8 cellular contexts compared by ENCODE assay signal in the genomic region with DNA sequence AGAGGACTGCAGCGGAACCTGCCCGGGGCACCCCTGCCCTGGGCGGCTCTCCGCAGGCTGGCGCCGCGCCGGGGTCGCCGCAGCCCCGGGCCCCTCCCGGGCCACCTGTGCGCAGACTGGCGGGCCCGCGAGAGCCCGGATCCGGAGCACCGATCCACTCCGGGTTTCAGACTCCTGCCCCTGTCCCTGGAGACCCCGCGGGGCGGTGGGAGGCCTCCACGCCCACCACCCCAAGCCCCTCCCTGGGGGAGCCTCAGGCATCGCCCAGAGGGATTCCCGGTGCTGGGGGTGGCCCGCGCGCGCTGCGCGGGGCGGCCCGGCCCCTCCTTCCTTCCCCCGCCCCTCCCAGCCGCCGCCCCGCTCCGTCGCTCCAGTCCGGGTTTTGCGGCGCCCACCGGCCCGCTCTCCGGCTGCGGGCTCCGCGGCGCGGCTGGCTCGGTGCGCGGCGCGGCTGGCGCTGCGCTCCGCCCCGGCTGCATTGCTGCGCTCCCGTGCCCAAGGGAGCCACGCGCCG. TPM values are rescaled to one million over a fixed set of nuclear protein-coding genes. Genes with fewer than 3 reads are reported as not detected.
DNase-seq lines count a peak whose midpoint lies in the region; ATAC-seq, FAIRE-seq and TF ChIP-seq lines count a peak whose summit lies in the region.

A gene (plus strand): TSS at position 476 of the 514 bp plus-strand sequence. CDS start 192 bp downstream, outside the sequence.

- H3K9ac ChIP-seq in HUES64 (ENCODE audit: low read depth, low read length) (peak within 1 kb of the TSS; percentile 9; the same call in 1 of the 2 replicates), HepG2 (ENCODE audit: insufficient read depth, low read depth, low read length) (no peak within 1 kb of the TSS)

- TF ChIP-seq POLR2A in HepG2 (IDR thresholded peaks at IDR 0.05; ENCODE audit: insufficient read depth in 1 of 2, low read depth in 2 of 2, low read length in 2 of 2), result no peak

- no peaks in the 10 kb centered on the region for H3K9me3 Mint-ChIP-seq in MCF 10A (ENCODE audit: unreplicated experiment)

- H3K4me3 Mint-ChIP-seq in MCF 10A (ENCODE audit: unreplicated experiment), result peak within 1 kb of the TSS; percentile 61

- TF ChIP-seq CTCF in MCF 10A (IDR thresholded peaks at IDR 0.05; ENCODE audit: unreplicated experiment) (no peak), HepG2 (CRISPR knock-in tag; IDR thresholded peaks at IDR 0.05) (no peak)

- H3K4me3 ChIP-seq in HUES64 (ENCODE audit: low read length), result peak within 1 kb of the TSS; percentile 60
- peak within 1 kb of the TSS; percentile 40 to 71 (median 41); a peak in 5 of 6 replicates for H3K4me3 ChIP-seq in HepG2 (replicated peaks in 1 of 3; ENCODE audit: insufficient read depth in 1 of 3, low read depth in 2 of 3, low read length in 3 of 3)

- CTCF ChIA-PET in MCF 10A (lab: Yijun Ruan, JAX), result no interaction called here
- CTCF ChIA-PET in HepG2 (lab: Yijun Ruan, JAX; ENCODE audit: low intra/inter-chr PET ratio, low total read pairs), result no interaction called here

- TF ChIP-seq RAD21 in HepG2 (CRISPR knock-in tag; IDR thresholded peaks at IDR 0.05), result no peak

- H3K4me2 ChIP-seq in HepG2 (ENCODE audit: low read depth, low read length), result peak within 1 kb of the TSS; percentile 67

- ATAC-seq in HepG2 (peak; percentile 52), GM19395 (IDR thresholded peaks at IDR 0.05; ENCODE audit: unreplicated experiment) (no peak)

- peaks cover 79% of the 10 kb centered on the region for H3K27me3 ChIP-seq in HUES64 (ENCODE audit: insufficient read depth, low read length)
- H3K27me3 ChIP-seq in HepG2 (ENCODE audit: control insufficient read depth in 1 of 2, insufficient read depth in 2 of 2, low read length in 2 of 2), result peaks cover 12 to 59% of the 10 kb centered on the region in 2 experiments

- DNase-seq in COLO668 (lab: John Stamatoyannopoulos, UW; ENCODE audit: unreplicated experiment), result peak; percentile 67
- DNase-seq in T-helper 22 cell (ENCODE audit: low read depth), result peak; percentile 10
- peak; percentile 60 for DNase-seq in MCF 10A (ENCODE audit: unreplicated experiment)
- DNase-seq in HepG2 (ENCODE audit: low spot score), result no peak
- peak; percentile 23 for DNase-seq in stimulated activated CD8-positive, alpha-beta memory T cell treated with anti-CD3 and anti-CD28 coated beads, Interleukin-7, amount 100 ng/mL, for 24 hours (ENCODE audit: low read depth)
- no peak for DNase-seq in AG08395 (ENCODE audit: low spot score)

- H3K9me3 ChIP-seq in HUES64 (ENCODE audit: insufficient read depth, low read depth, low read length) (no peaks in the 10 kb centered on the region), HepG2 (ENCODE audit: low read length) (no peaks in the 10 kb centered on the region)

- WGBS in HUES64, result under 1% methylated on average over 65 of the region's 65 CpGs
- no CpG with 5 or more reads among the region's 65 CpGs for WGBS in HepG2 (ENCODE audit: low lambda C conversion rate)

- H3K36me3 Mint-ChIP-seq in MCF 10A (ENCODE audit: insufficient read depth, unreplicated experiment), result peaks cover 7% of the 10 kb centered on the region

- in situ Hi-C loops in HepG2 (cut with HindIII; ENCODE audit: extremely low pct_ligation_motif_present, low pct_unique_long_range_greater_than_20kb), result no loop called here

- no peak within 1 kb of the TSS for H3K27ac Mint-ChIP-seq in MCF 10A (ENCODE audit: low read depth, unreplicated experiment)

- H3K79me2 ChIP-seq in HepG2 (ENCODE audit: insufficient read depth, low read length), result no peaks in the 10 kb centered on the region

- H3K4me1 ChIP-seq in HUES64 (ENCODE audit: insufficient read depth, low read length), result peaks cover 3% of the 10 kb centered on the region; the same call in 1 of the 2 replicates
- peaks cover 11% of the 10 kb centered on the region for H3K4me1 ChIP-seq in HepG2 (ENCODE audit: insufficient read depth, low read length)

- H3K4me1 Mint-ChIP-seq in MCF 10A (ENCODE audit: insufficient read depth, unreplicated experiment), result peaks cover 6% of the 10 kb centered on the region

- no peak for FAIRE-seq in HepG2 (lab: Jason Lieb, UNC)

- no peak within 1 kb of the TSS for H3K27ac ChIP-seq in HUES64 (ENCODE audit: low read depth, low read length)
- H3K27ac ChIP-seq in HepG2 (ENCODE audit: extremely low read length, insufficient read depth, low read length), result no peak within 1 kb of the TSS

- H4K20me1 ChIP-seq in HepG2 (ENCODE audit: insufficient read depth, low read length), result peaks cover 10% of the 10 kb centered on the region; the same call in 1 of the 2 replicates

- peaks cover 69% of the 10 kb centered on the region for H3K27me3 Mint-ChIP-seq in MCF 10A (ENCODE audit: insufficient read depth, unreplicated experiment)

- H3K36me3 ChIP-seq in HUES64 (ENCODE audit: insufficient read depth, low read length), result no peaks in the 10 kb centered on the region
- H3K36me3 ChIP-seq in HepG2 (replicated peaks in 1 of 2; ENCODE audit: control insufficient read depth in 1 of 2, insufficient read depth in 2 of 2, low read length in 2 of 2), result no peaks in the 10 kb centered on the region

- no peak within 1 kb of the TSS for H2AFZ ChIP-seq in HepG2 (ENCODE audit: low read length)

- POLR2A ChIA-PET in MCF 10A (lab: Yijun Ruan, JAX) (no interaction called here), HepG2 (lab: Yijun Ruan, JAX) (no interaction called here)

- TF ChIP-seq EP300 in HepG2 (IDR thresholded peaks at IDR 0.05; ENCODE audit: low read depth in 2 of 2, low read length in 2 of 2) (no peak), HepG2 (CRISPR knock-in tag; IDR thresholded peaks at IDR 0.05; ENCODE audit: borderline replicate concordance) (no peak)

- intact Hi-C loops in MCF 10A (cut with micrococcal nuclease) (loop anchor here (10.0 kb wide), 1 partner anchor 145 kb away; no protein-coding TSS in a partner anchor), HepG2 (cut with micrococcal nuclease; ENCODE audit: unreplicated experiment) (loop anchor here (5.0 kb wide), 1 partner anchor 153 kb away; no protein-coding TSS in a partner anchor)

- BruUV-seq in MCF 10A (replicated peaks; lab: Mats Ljungman, UMichigan) (no TSS peak), HepG2 (replicated peaks; lab: Mats Ljungman, UMichigan) (no TSS peak)

TF ChIP-seq in HepG2, 621 proteins besides CTCF, POLR2A, EP300 and RAD21 (continues in another document):
- TF ChIP-seq IKZF1 (IDR thresholded peaks at IDR 0.05) (no peak), SKI (IDR thresholded peaks at IDR 0.05; ENCODE audit: partially characterized antibody) (no peak), ZNF7 (CRISPR knock-in tag; IDR thresholded peaks at IDR 0.05) (no peak), ARNT2 (CRISPR knock-in tag; IDR thresholded peaks at IDR 0.05; ENCODE audit: low read depth) (0 out of 2 replicates have a peak, but pooled peaks have one; percentile 31)
- TF ChIP-seq, protein P1, sequence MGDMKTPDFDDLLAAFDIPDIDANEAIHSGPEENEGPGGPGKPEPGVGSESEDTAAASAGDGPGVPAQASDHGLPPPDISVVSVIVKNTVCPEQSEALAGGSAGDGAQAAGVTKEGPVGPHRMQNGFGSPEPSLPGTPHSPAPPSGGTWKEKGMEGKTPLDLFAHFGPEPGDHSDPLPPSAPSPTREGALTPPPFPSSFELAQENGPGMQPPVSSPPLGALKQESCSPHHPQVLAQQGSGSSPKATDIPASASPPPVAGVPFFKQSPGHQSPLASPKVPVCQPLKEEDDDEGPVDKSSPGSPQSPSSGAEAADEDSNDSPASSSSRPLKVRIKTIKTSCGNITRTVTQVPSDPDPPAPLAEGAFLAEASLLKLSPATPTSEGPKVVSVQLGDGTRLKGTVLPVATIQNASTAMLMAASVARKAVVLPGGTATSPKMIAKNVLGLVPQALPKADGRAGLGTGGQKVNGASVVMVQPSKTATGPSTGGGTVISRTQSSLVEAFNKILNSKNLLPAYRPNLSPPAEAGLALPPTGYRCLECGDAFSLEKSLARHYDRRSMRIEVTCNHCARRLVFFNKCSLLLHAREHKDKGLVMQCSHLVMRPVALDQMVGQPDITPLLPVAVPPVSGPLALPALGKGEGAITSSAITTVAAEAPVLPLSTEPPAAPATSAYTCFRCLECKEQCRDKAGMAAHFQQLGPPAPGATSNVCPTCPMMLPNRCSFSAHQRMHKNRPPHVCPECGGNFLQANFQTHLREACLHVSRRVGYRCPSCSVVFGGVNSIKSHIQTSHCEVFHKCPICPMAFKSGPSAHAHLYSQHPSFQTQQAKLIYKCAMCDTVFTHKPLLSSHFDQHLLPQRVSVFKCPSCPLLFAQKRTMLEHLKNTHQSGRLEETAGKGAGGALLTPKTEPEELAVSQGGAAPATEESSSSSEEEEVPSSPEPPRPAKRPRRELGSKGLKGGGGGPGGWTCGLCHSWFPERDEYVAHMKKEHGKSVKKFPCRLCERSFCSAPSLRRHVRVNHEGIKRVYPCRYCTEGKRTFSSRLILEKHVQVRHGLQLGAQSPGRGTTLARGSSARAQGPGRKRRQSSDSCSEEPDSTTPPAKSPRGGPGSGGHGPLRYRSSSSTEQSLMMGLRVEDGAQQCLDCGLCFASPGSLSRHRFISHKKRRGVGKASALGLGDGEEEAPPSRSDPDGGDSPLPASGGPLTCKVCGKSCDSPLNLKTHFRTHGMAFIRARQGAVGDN (CRISPR knock-in tag; IDR thresholded peaks at IDR 0.05), result no peak

RNA-seq across cellular contexts. Expression of the gene that starts here (rescaled TPM):
- polyA plus RNA-seq in HUES64 (2013, experiment 1 of 2), result 1.9 TPM
- polyA plus RNA-seq in HUES64 (2013, experiment 2 of 2), result 3.4 TPM
- total RNA-seq in MCF 10A (2022) (0.22 and 0.51 TPM in 2 replicates), HepG2 (2016; rRNA removed; fragmentation: Illumina TruSeq; extraction: Trizol) (not detected in 2 replicates)
- not detected in 2 replicates for total RNA-seq in HepG2 (2016; cell fraction: cytosol; rRNA removed; fragmentation: Illumina TruSeq; extraction: Trizol; ENCODE audit: low read depth)
- total RNA-seq in HepG2 (2016; cell fraction: insoluble cytoplasmic fraction; rRNA removed; fragmentation: Illumina TruSeq; extraction: Trizol), result not detected in 2 replicates
- total RNA-seq in HepG2 (2016; cell fraction: membrane; rRNA removed; fragmentation: Illumina TruSeq; extraction: Trizol), result not detected in 2 replicates
- not detected in 2 replicates for total RNA-seq in HepG2 (2016; cell fraction: nucleus; rRNA removed; fragmentation: Illumina TruSeq; extraction: Trizol)
- 0.03 TPM in 1 of 2 replicates, not detected in the other for polyA plus RNA-seq in HepG2 (2011; rRNA removed)
- 0.01 TPM in 1 of 2 replicates, not detected in the other for polyA plus RNA-seq in HepG2 (2011; cell fraction: cytosol; rRNA removed)
- polyA plus RNA-seq in HepG2 (2011; cell fraction: nucleus; rRNA removed), result 0.10 TPM in 1 of 2 replicates, not detected in the other
- not detected in 2 replicates for polyA plus RNA-seq in HepG2 (2012)
- not detected in 2 replicates for polyA plus RNA-seq in HepG2 (2016; cell fraction: cytosol; fragmentation: Illumina TruSeq; extraction: Trizol; ENCODE audit: low read depth)
- polyA plus RNA-seq in HepG2 (2016; cell fraction: insoluble cytoplasmic fraction; fragmentation: Illumina TruSeq; extraction: Trizol; ENCODE audit: low read depth), result not detected in 2 replicates
- polyA plus RNA-seq in HepG2 (2016; cell fraction: membrane; fragmentation: Illumina TruSeq; extraction: Trizol; ENCODE audit: low read depth), result 0.06 TPM in 1 of 2 replicates, not detected in the other
- not detected in 2 replicates for polyA plus RNA-seq in HepG2 (2016; cell fraction: nucleus; fragmentation: Illumina TruSeq; extraction: Trizol; ENCODE audit: insufficient read depth, low read depth)
- not detected in 2 replicates for polyA minus RNA-seq in HepG2 (2011; rRNA and poly(A)+ RNA removed; ENCODE audit: low replicate concordance)
- polyA minus RNA-seq in HepG2 (2011; cell fraction: cytosol; rRNA and poly(A)+ RNA removed), result not detected in 2 replicates
- polyA minus RNA-seq in HepG2 (2011; cell fraction: nucleus; rRNA and poly(A)+ RNA removed), result not detected in 2 replicates

Comparison
In these comparisons a context has a peak if more than half of its experiments do, and no peak if none do; other contexts are left out.
1. Peak in DNase-seq in MCF 10A; RNA of the gene not detected or under 1 TPM.
2. Peak in ATAC-seq, H3K4me3 ChIP-seq and H3K4me2 ChIP-seq in HepG2; RNA of the gene not detected or under 1 TPM.
3. DNase-seq: peak in COLO668 (single experiment), T-helper 22 cell (single experiment) and stimulated activated CD8-positive, alpha-beta memory T cell treated with anti-CD3 and anti-CD28 coated beads, Interleukin-7, amount 100 ng/mL, for 24 hours (single experiment); none in HepG2 (single experiment) and AG08395 (single experiment).